In the genomic region with DNA sequence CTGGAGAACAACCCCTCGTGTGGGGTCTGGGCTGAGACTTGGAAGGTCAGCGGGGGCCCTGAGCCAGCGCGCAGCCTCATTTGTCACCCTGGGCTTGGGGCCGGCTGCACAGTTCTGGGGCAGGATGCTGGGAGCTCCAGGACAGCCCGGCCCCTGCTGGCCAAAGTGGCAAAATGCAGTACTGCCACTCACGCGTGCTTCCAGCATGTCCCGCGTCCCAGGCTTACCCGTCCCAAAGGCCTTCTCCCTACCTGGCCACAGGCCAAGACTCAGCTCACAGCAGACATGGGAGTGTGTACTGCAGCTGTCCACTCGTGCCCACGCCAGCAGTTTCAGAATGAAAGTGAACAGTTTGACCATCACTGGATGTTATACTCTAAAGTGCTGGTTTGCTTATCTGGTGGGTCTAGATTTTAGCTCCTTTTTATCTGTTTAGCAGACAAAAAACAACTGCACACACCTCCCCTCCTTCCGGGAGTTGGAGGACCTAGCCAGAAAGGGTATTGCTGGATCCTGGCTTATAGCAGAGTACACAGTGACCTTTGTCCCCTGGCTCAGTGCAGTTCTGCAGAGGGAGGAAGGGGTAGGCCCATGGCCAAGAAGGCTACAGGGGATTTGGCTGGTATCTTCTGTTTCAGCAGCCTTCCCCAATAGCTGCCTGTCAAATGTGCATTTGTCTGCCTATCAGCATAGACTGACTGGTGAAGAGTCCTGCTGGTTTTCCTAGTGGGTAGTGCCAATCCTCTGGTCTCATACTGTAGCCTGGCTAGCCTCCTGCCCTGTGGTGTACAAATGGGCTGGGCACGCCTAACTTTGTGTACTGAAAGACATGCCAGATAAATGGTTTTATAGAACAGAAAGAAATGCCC, we compare ENCODE assay signal across 8 cellular contexts. TPM values are rescaled to one million over a fixed set of nuclear protein-coding genes. Genes with fewer than 3 reads are reported as not detected.
A peak's percentile ranks its signal among the peaks of the same experiment; 100 is the strongest.
DNase-seq lines count a peak whose midpoint lies in the region; ATAC-seq, FAIRE-seq and TF ChIP-seq lines count a peak whose summit lies in the region.

No MANE protein-coding gene starts in this region.

- H3K36me3 ChIP-seq in H1 (ENCODE audit: control insufficient read depth in 2 of 4, insufficient read depth in 4 of 4, low read length in 3 of 4) (no peaks in the 10 kb centered on the region), mesenchymal stem cell (ENCODE audit: control insufficient read depth in 1 of 2, insufficient read depth in 2 of 2, low read depth in 1 of 2, low read length in 2 of 2) (no peaks in the 10 kb centered on the region)

- H2BK15ac ChIP-seq in H1 (ENCODE audit: low read length) (peak overlapping the region; percentile 36), mesenchymal stem cell (ENCODE audit: low read depth, poor library complexity, severe bottlenecking) (peak overlapping the region; percentile 94)

- TF ChIP-seq POLR2A in H54 (IDR thresholded peaks at IDR 0.05; ENCODE audit: low read depth, low read length) (no peak), H1 (IDR thresholded peaks at IDR 0.05; ENCODE audit: control extremely low read depth in 1 of 2, low read depth in 2 of 2, low read length in 2 of 2) (no peak)

- H3K4me2 ChIP-seq in H1 (ENCODE audit: insufficient read depth in 1 of 2, low read depth in 2 of 2, low read length in 2 of 2), result no peak overlapping the region
- H3K4me2 ChIP-seq in mesenchymal stem cell (ENCODE audit: low read length, poor library complexity, severe bottlenecking), result no peak overlapping the region

- peak; percentile 45 for DNase-seq in D721Med (ENCODE audit: insufficient read length, low spot score)
- peak; percentile 91 for DNase-seq in H54 (ENCODE audit: insufficient read length, low spot score)
- peak; percentile 52 for DNase-seq in NCI-H460 (ENCODE audit: extremely low read depth, low read depth)
- peak; percentile 4 to 13 for DNase-seq in activated CD8-positive, alpha-beta memory T cell treated with anti-CD3 and anti-CD28 coated beads for 4 hours (ENCODE audit: low read depth in 2 of 2)
- peak; percentile 41 to 87 for DNase-seq in H1 (ENCODE audit: low read depth in 1 of 2, low spot score in 2 of 2)
- DNase-seq in mesenchymal stem cell, result peak; percentile 88
- DNase-seq in stimulated activated CD4-positive, alpha-beta T cell treated with anti-CD3 and anti-CD28 coated beads, TNF-alpha, amount 100 ng/mL, for 48 hours (ENCODE audit: low read depth in 3 of 3), result peak in 2 of 3 donors; percentile 31 to 46

- H4K5ac ChIP-seq in H1 (ENCODE audit: insufficient read length, low read depth, low read length), result no peak overlapping the region

- WGBS in H1 (ENCODE audit: extremely low coverage in 1 of 2, insufficient coverage in 1 of 2, insufficient read length in 1 of 2, insufficient replicate concordance in 2 of 2, low coverage in 1 of 2, low lambda C conversion rate in 2 of 2, missing lambda C conversion rate in 1 of 2), 2 experiments, result 40% methylated on average over 15 of the region's 15 CpGs; no CpG with 5 or more reads in 1 of the 2 experiments
- 22% methylated on average over 13 of the region's 15 CpGs for WGBS in mesenchymal stem cell

- H3K4me3 ChIP-seq in H1 (ENCODE audit: extremely low read depth in 1 of 4, insufficient read depth in 2 of 4, low read depth in 3 of 4, low read length in 4 of 4), result no peak overlapping the region
- peak overlapping the region in 1 of 2 experiments; percentile 52 for H3K4me3 ChIP-seq in mesenchymal stem cell (ENCODE audit: insufficient read depth in 1 of 2, low read depth in 1 of 2, low read length in 2 of 2)

- H2BK20ac ChIP-seq in H1 (ENCODE audit: low read length), result no peak overlapping the region

- peak; percentile 59 to 70 for TF ChIP-seq RAD21 in H1 (IDR thresholded peaks at IDR 0.05 in 1 of 2, conservative IDR thresholded peaks at IDR 0.05 in 1 of 2; ENCODE audit: low read depth in 2 of 2, low read length in 2 of 2)

- TF ChIP-seq CTCF in D721Med (IDR thresholded peaks at IDR 0.05; ENCODE audit: insufficient read depth, missing control alignments) (peak; percentile 72), H1 (IDR thresholded peaks at IDR 0.05; ENCODE audit: control extremely low read depth in 1 of 3, insufficient read depth in 1 of 3, low read depth in 1 of 3, low read length in 3 of 3) (peak; percentile 75 to 95 (median 91))

- POLR2A ChIA-PET in H1 (lab: Charles Lee; ENCODE audit: partially characterized antibody), result interaction anchor here (0.7 to 3.6 kb wide), 11 partner anchors 10 to 267 kb away, joined by 3 to 26 read pairs (median 4); partner anchors contain the start of genes ARIH2, IP6K2 and WDR6

- FAIRE-seq in D721Med (lab: Jason Lieb, UNC), result no peak
- no peak for FAIRE-seq in H54 (lab: Jason Lieb, UNC)
- FAIRE-seq in H1 (lab: Jason Lieb, UNC), result peak; percentile 50

- no peak for ATAC-seq in HG03025 (IDR thresholded peaks at IDR 0.05; ENCODE audit: low FRiP score, unreplicated experiment)

- H4K8ac ChIP-seq in H1 (ENCODE audit: extremely low read depth, insufficient read depth, low read length), result peak overlapping the region; percentile 78; the same call in 1 of the 2 replicates
- H4K8ac ChIP-seq in mesenchymal stem cell (ENCODE audit: low read length), result peak overlapping the region; percentile 88

- H3K79me2 ChIP-seq in H1 (ENCODE audit: control insufficient read depth in 1 of 2, insufficient read depth in 2 of 2, low read length in 2 of 2), result no peaks in the 10 kb centered on the region

- H3K27me3 ChIP-seq in H1 (replicated peaks in 1 of 4; ENCODE audit: control insufficient read depth in 3 of 4, extremely low read depth in 1 of 4, insufficient read depth in 3 of 4, low read length in 3 of 4) (no peaks in the 10 kb centered on the region; a peak in 1 of 7 replicates), mesenchymal stem cell (ENCODE audit: control insufficient read depth in 1 of 2, insufficient read depth in 1 of 2, low read length in 2 of 2) (no peaks in the 10 kb centered on the region)

- H3K4me1 ChIP-seq in H1 (replicated peaks in 1 of 4; ENCODE audit: control insufficient read depth in 3 of 4, insufficient read depth in 4 of 4, low read length in 3 of 4) (peaks cover 0 to 4% (median 0%) of the 10 kb centered on the region in 4 experiments; a peak in 2 of 7 replicates), mesenchymal stem cell (ENCODE audit: control insufficient read depth, insufficient read depth, low read depth, low read length) (peaks cover 9% of the 10 kb centered on the region)

- no peak overlapping the region for H4K91ac ChIP-seq in H1 (replicated peaks; ENCODE audit: insufficient read length, low read length)
- peak overlapping the region; percentile 43 for H4K91ac ChIP-seq in mesenchymal stem cell (ENCODE audit: low read length)

- H2BK120ac ChIP-seq in H1 (replicated peaks; ENCODE audit: low read depth, low read length) (no peak overlapping the region), mesenchymal stem cell (ENCODE audit: low read depth, low read length) (no peak overlapping the region)

- no peak overlapping the region for H3K4ac ChIP-seq in H1 (replicated peaks; ENCODE audit: insufficient read length, low read depth, low read length)
- H3K4ac ChIP-seq in mesenchymal stem cell (ENCODE audit: low read depth in 1 of 2, low read length in 2 of 2), result peak overlapping the region in 1 of 2 experiments; percentile 13

- H3K23me2 ChIP-seq in H1 (ENCODE audit: low read depth, low read length), result no peaks in the 10 kb centered on the region

- peak overlapping the region; percentile 93 for H2AFZ ChIP-seq in H1 (ENCODE audit: low read length)
- peak overlapping the region; percentile 2 for H2AFZ ChIP-seq in mesenchymal stem cell (ENCODE audit: low read depth, low read length)

- H3K79me1 ChIP-seq in H1 (ENCODE audit: low read depth, low read length) (no peaks in the 10 kb centered on the region), mesenchymal stem cell (replicated peaks; ENCODE audit: low read length, poor library complexity, severe bottlenecking) (peaks cover 2% of the 10 kb centered on the region)

- H3K23ac ChIP-seq in H1 (ENCODE audit: insufficient read length) (no peak overlapping the region), mesenchymal stem cell (ENCODE audit: low read length in 2 of 2) (no peak overlapping the region)

- no peak for TF ChIP-seq EP300 in H1 (IDR thresholded peaks at IDR 0.05; ENCODE audit: borderline replicate concordance in 1 of 2, low read depth in 2 of 2, low read length in 2 of 2)

- H3K9me3 ChIP-seq in H1 (ENCODE audit: insufficient read depth in 2 of 2, low read depth in 1 of 2, low read length in 1 of 2), result no peaks in the 10 kb centered on the region
- peaks cover 2% of the 10 kb centered on the region for H3K9me3 ChIP-seq in mesenchymal stem cell (ENCODE audit: control insufficient read depth, low read length)

- H3K18ac ChIP-seq in H1 (ENCODE audit: extremely low read depth, low read length) (no peak overlapping the region), mesenchymal stem cell (ENCODE audit: low read depth in 1 of 2, low read length in 2 of 2) (peak overlapping the region in 1 of 2 experiments; percentile 62)

- H3K9ac ChIP-seq in H1 (replicated peaks in 1 of 4; ENCODE audit: extremely low read depth in 1 of 4, low read depth in 3 of 4, low read length in 3 of 4) (no peak overlapping the region), mesenchymal stem cell (ENCODE audit: low read length) (peak overlapping the region; percentile 72)

- H2AK5ac ChIP-seq in H1 (ENCODE audit: low read depth, low read length) (no peak overlapping the region; the same call in 1 of the 2 replicates), mesenchymal stem cell (ENCODE audit: low read length, severe bottlenecking) (no peak overlapping the region)

- no peak overlapping the region for H3K14ac ChIP-seq in H1 (ENCODE audit: insufficient read length)
- H3K14ac ChIP-seq in mesenchymal stem cell (ENCODE audit: low read length in 2 of 2), result no peak overlapping the region

- H2BK5ac ChIP-seq in H1 (ENCODE audit: low read depth, low read length), result peak overlapping the region; percentile 22; the same call in 1 of the 2 replicates
- H2BK5ac ChIP-seq in mesenchymal stem cell (ENCODE audit: low read depth, low read length, poor library complexity, severe bottlenecking), result no peak overlapping the region

- no peaks in the 10 kb centered on the region for H4K20me1 ChIP-seq in H1 (replicated peaks in 1 of 2; ENCODE audit: control insufficient read depth in 1 of 2, insufficient read depth in 2 of 2, low read length in 2 of 2)

- H2BK12ac ChIP-seq in H1 (ENCODE audit: low read depth, low read length) (0 out of 2 replicates have a peak overlapping the region, but pooled peaks have one; percentile 1), mesenchymal stem cell (ENCODE audit: low read length in 2 of 2) (peak overlapping the region in 1 of 2 experiments; percentile 18)

- no peak overlapping the region for H3K27ac ChIP-seq in H1 (ENCODE audit: low read depth, low read length)
- H3K27ac ChIP-seq in mesenchymal stem cell (ENCODE audit: low read length, poor library complexity, severe bottlenecking), result no peak overlapping the region

- no peak overlapping the region for H3K56ac ChIP-seq in H1 (replicated peaks; ENCODE audit: insufficient read length, low read depth, low read length)

- CTCF ChIA-PET in H1 (lab: Charles Lee; ENCODE audit: partially characterized antibody), result interaction anchor here (0.5 to 6.1 kb wide), 69 partner anchors 9 to 704 kb away, joined by 3 to 75 read pairs (median 5); partner anchors contain the start of genes ARIH2, CELSR3, IP6K2 and SLC25A20

RNA-seq across cellular contexts. Expression of gene IP6K2, which starts 23.2 kb away (rescaled TPM):
- total RNA-seq in NCI-H460 (2014; rRNA removed; shearing (Covaris generic)), result 45.0 and 56.3 TPM in 2 replicates
- 91.1 and 91.8 TPM in 2 replicates for polyA plus RNA-seq in NCI-H460 (2014; cell fraction: nucleus; rRNA removed)
- 89.4 and 95.8 TPM in 2 replicates for total RNA-seq in H1 (2021; fragmentation: NEBNext Ultra II Directional; extraction: Animal tissue kit (Norgen Biotek cat#: 25700))
- 144 and 166 TPM in 2 replicates for polyA plus RNA-seq in H1 (2011; rRNA removed)
- 147 TPM for polyA plus RNA-seq in H1 (2011; cell fraction: cytosol; rRNA removed)
- 343 TPM for polyA plus RNA-seq in H1 (2011; cell fraction: nucleus; rRNA removed)
- polyA plus RNA-seq in H1 (2012, experiment 1 of 2), result 107 to 124 TPM (median 113 TPM) in 4 replicates
- 81.5 TPM for polyA plus RNA-seq in H1 (2012, experiment 2 of 2)
- 118 TPM for polyA plus RNA-seq in H1 (2013, experiment 1 of 2)
- 106 TPM for polyA plus RNA-seq in H1 (2013, experiment 2 of 2)
- polyA minus RNA-seq in H1 (2011; rRNA and poly(A)+ RNA removed), result 89.4 and 110 TPM in 2 replicates
- 53.8 TPM for polyA minus RNA-seq in H1 (2011; cell fraction: cytosol; rRNA and poly(A)+ RNA removed)
- polyA minus RNA-seq in H1 (2011; cell fraction: nucleus; rRNA and poly(A)+ RNA removed), result 90.6 TPM
- 75.8 TPM for polyA plus RNA-seq in mesenchymal stem cell (2013, experiment 1 of 2)
- polyA plus RNA-seq in mesenchymal stem cell (2013, experiment 2 of 2), result 75.0 TPM

RNA-seq across cellular contexts. Expression of gene NCKIPSD, which starts 54.5 kb away (rescaled TPM):
- total RNA-seq in NCI-H460 (2014; rRNA removed; shearing (Covaris generic)), result 15.9 and 17.2 TPM in 2 replicates
- polyA plus RNA-seq in NCI-H460 (2014; cell fraction: nucleus; rRNA removed), result 62.8 and 69.5 TPM in 2 replicates
- 31.7 and 34.7 TPM in 2 replicates for total RNA-seq in H1 (2021; fragmentation: NEBNext Ultra II Directional; extraction: Animal tissue kit (Norgen Biotek cat#: 25700))
- 91.8 and 114 TPM in 2 replicates for polyA plus RNA-seq in H1 (2011; rRNA removed)
- polyA plus RNA-seq in H1 (2011; cell fraction: cytosol; rRNA removed), result 64.6 TPM
- 127 TPM for polyA plus RNA-seq in H1 (2011; cell fraction: nucleus; rRNA removed)
- 20.3 to 43.2 TPM (median 36.1 TPM) in 4 replicates for polyA plus RNA-seq in H1 (2012, experiment 1 of 2)
- 31.2 TPM for polyA plus RNA-seq in H1 (2012, experiment 2 of 2)
- 19.0 TPM for polyA plus RNA-seq in H1 (2013, experiment 1 of 2)
- polyA plus RNA-seq in H1 (2013, experiment 2 of 2), result 19.0 TPM
- polyA minus RNA-seq in H1 (2011; rRNA and poly(A)+ RNA removed), result 47.8 and 85.2 TPM in 2 replicates
- 45.2 TPM for polyA minus RNA-seq in H1 (2011; cell fraction: cytosol; rRNA and poly(A)+ RNA removed)
- 48.5 TPM for polyA minus RNA-seq in H1 (2011; cell fraction: nucleus; rRNA and poly(A)+ RNA removed)
- 12.3 TPM for polyA plus RNA-seq in mesenchymal stem cell (2013, experiment 1 of 2)
- polyA plus RNA-seq in mesenchymal stem cell (2013, experiment 2 of 2), result 11.3 TPM

Comparison
In these comparisons a context has a peak if more than half of its experiments do, and no peak if none do; other contexts are left out.
1. DNase-seq: peak in every context shown above with its lines; median percentile 91 in H54; 88 in mesenchymal stem cell; 64 in H1; 52 in NCI-H460; 45 in D721Med; 38 in stimulated activated CD4-positive, alpha-beta T cell treated with anti-CD3 and anti-CD28 coated beads, TNF-alpha, amount 100 ng/mL, for 48 hours; 8 in activated CD8-positive, alpha-beta memory T cell treated with anti-CD3 and anti-CD28 coated beads for 4 hours.